Comparison of ENCODE assay signal across 34 cellular contexts in the genomic region with DNA sequence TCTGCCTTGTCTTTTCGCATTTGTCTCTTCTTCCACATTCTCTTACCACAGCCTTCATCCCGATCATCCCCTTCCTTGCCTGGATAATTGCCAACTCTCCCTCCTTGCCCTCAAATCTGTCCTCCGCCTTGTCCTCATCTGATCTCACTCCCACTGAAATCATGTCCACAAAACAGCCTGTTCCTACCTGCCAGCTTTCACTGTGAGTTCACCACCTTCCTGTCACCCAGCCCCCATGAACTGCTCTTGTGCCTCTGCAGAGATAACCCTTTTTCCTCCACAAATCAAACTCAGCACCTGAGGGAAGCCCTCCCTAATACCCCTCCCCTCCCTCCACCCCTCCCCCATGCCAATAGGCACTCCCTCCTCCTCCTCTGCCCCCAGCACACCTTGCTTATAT. TPM values are rescaled to one million over a fixed set of nuclear protein-coding genes. Genes with fewer than 3 reads are reported as not detected.
"Had no signal": no experiment of that assay in that cellular context is flagged by ENCODE, and none has a peak within 500 bp of the region (broad histone marks: within the 10 kb centered on the region; RNA-seq: fewer than 3 reads in every experiment).

No MANE protein-coding gene starts in this region.

- H3K27me3 ChIP-seq: ascending aorta, breast epithelium had no signal

- H3K36me3 ChIP-seq: ascending aorta, breast epithelium, cardiac muscle cell, colonic mucosa, esophagus squamous epithelium, gastroesophageal sphincter, heart right ventricle had no signal

- DNase-seq: activated CD4-positive, alpha-beta memory T cell treated with anti-CD3 and anti-CD28 coated beads for 36 hours; activated CD4-positive, alpha-beta T cell treated with anti-CD3 and anti-CD28 coated beads for 36 hours; activated CD4-positive, alpha-beta T cell treated with anti-CD3 and anti-CD28 coated beads, Interleukin-2, amount 10 ng/mL, durations not matched to agents 24 days and 14 days; activated CD4-positive, CD25-positive, alpha-beta regulatory T cell; activated CD4-positive, CD25-positive, alpha-beta regulatory T cell treated with anti-CD3 and anti-CD28 coated beads, Interleukin-2, amount 50 U/mL, for 72 hours; activated CD8-positive, alpha-beta memory T cell treated with anti-CD3 and anti-CD28 coated beads, Interleukin-2, amount 10 ng/mL, durations not matched to agents 7 days and 5 days; activated CD8-positive, alpha-beta memory T cell treated with anti-CD3 and anti-CD28 coated beads, Interleukin-2, amount 50 U/mL, for 4 hours; activated CD8-positive, alpha-beta T cell treated with anti-CD3 and anti-CD28 coated beads, Interleukin-2, amount 10 ng/mL, durations not matched to agents 7 days and 5 days; activated effector memory CD4-positive, alpha-beta T cell treated with anti-CD3 and anti-CD28 coated beads, Interleukin-2, amount 50 U/mL, for 16 hours; activated naive CD4-positive, alpha-beta T cell; activated naive CD4-positive, alpha-beta T cell treated with anti-CD3 and anti-CD28 coated beads, Interleukin-2, amount 10 ng/mL, durations not matched to agents 7 days and 5 days; activated naive CD8-positive, alpha-beta T cell treated with anti-CD3 and anti-CD28 coated beads, Interleukin-2, amount 10 ng/mL, durations not matched to agents 7 days and 5 days; activated T-cell treated with anti-CD3 and anti-CD28 coated beads, Interleukin-2, amount 50 U/mL, for 1 hour; activated T-cell treated with anti-CD3 and anti-CD28 coated beads, Interleukin-2, amount 50 U/mL, for 48 hours; central memory CD4-positive, alpha-beta T cell; cerebellar nuclear complex; colonic mucosa; effector CD8-positive, alpha-beta T cell; esophagus squamous epithelium; foreskin melanocyte; heart right ventricle; T1000 had no signal

- H3K4me1 ChIP-seq: ascending aorta, breast epithelium had no signal

- H3K4me3 ChIP-seq: ascending aorta, breast epithelium, cardiac muscle cell, colonic mucosa, esophagus squamous epithelium, gastroesophageal sphincter, heart right ventricle, hepatocyte had no signal

- ATAC-seq: activated CD4-positive, alpha-beta T cell treated with anti-CD3 and anti-CD28 coated beads for 36 hours; activated CD8-positive, alpha-beta memory T cell treated with anti-CD3 and anti-CD28 coated beads, Interleukin-2, amount 10 ng/mL, durations not matched to agents 7 days and 5 days; activated CD8-positive, alpha-beta T cell treated with anti-CD3 and anti-CD28 coated beads, Interleukin-2, amount 10 ng/mL, durations not matched to agents 7 days and 5 days; activated naive CD4-positive, alpha-beta T cell treated with anti-CD3 and anti-CD28 coated beads, Interleukin-2, amount 50 U/mL, for 72 hours; gastroesophageal sphincter; heart right ventricle had no signal

- H3K9me3 ChIP-seq: ascending aorta, breast epithelium, colonic mucosa, esophagus squamous epithelium, gastroesophageal sphincter, heart right ventricle had no signal

- H3K27ac ChIP-seq: ascending aorta, breast epithelium, cardiac muscle cell, colonic mucosa, epithelial cell of prostate, esophagus squamous epithelium, gastroesophageal sphincter, heart right ventricle, hepatocyte had no signal

RNA-seq across cellular contexts. Expression of gene ADCY5, which starts 4.8 kb away (rescaled TPM):
- total RNA-seq: activated CD4-positive, alpha-beta memory T cell treated with anti-CD3 and anti-CD28 coated beads for 36 hours; activated CD4-positive, alpha-beta T cell treated with anti-CD3 and anti-CD28 coated beads for 36 hours; activated CD4-positive, alpha-beta T cell treated with anti-CD3 and anti-CD28 coated beads, Interleukin-2, amount 10 ng/mL, durations not matched to agents 24 days and 14 days; activated CD8-positive, alpha-beta memory T cell treated with anti-CD3 and anti-CD28 coated beads for 36 hours; activated CD8-positive, alpha-beta memory T cell treated with anti-CD3 and anti-CD28 coated beads, Interleukin-2, amount 10 ng/mL, durations not matched to agents 7 days and 5 days; activated CD8-positive, alpha-beta T cell treated with anti-CD3 and anti-CD28 coated beads, Interleukin-2, amount 10 ng/mL, durations not matched to agents 7 days and 5 days; activated naive CD4-positive, alpha-beta T cell treated with anti-CD3 and anti-CD28 coated beads, Interleukin-2, amount 50 U/mL, for 72 hours; activated naive CD8-positive, alpha-beta T cell treated with anti-CD3 and anti-CD28 coated beads, Interleukin-2, amount 10 ng/mL, durations not matched to agents 7 days and 5 days; activated T-helper 1 cell treated with anti-CD3 and anti-CD28 coated beads, Interleukin-12 subunit alpha, Interleukin-12 subunit beta, Interleukin-2, Interleukin-4 antibody, amounts not matched to agents 30 ng/mL and 10 ng/mL and 1 ng/mL, durations not matched to agents 14 hours and 24 hours and 36 hours; activated T-helper 2 cell treated with anti-CD3 and anti-CD28 coated beads, Interferon-gamma antibody, Interleukin-2, Interleukin-4, amounts not matched to agents 10 μg/mL and 5 μg/mL and 100 μg/mL, durations not matched to agents 14 hours and 24 hours and 36 hours; endothelial cell of umbilical vein; glomerular endothelial cell had no signal
